Comparison of ENCODE assay signal across 28 cellular contexts in genomic region chr11:106683435-106683834, GRCh38.
DNase-seq lines count a peak whose midpoint lies in the region; ATAC-seq and TF ChIP-seq lines count a peak whose summit lies in the region.
"Had no signal": no experiment of that assay in that cellular context is flagged by ENCODE, and none has a peak within 500 bp of the region (broad histone marks: within the 10 kb centered on the region; RNA-seq: fewer than 3 reads in every experiment).

No MANE protein-coding gene starts in this region.

- no peaks in the 10 kb centered on the region for H3K9me3 ChIP-seq in trophoblast cell (ENCODE audit: insufficient read depth, low read depth, low read length)
- H3K9me3 ChIP-seq: thyroid gland had no signal

- no peak overlapping the region for H2AK5ac ChIP-seq in trophoblast cell (ENCODE audit: low read length)

- no CpG with 5 or more reads among the region's 3 CpGs for WGBS in trophoblast cell (ENCODE audit: extremely low coverage, insufficient coverage, insufficient read length)

- H3K23ac ChIP-seq in trophoblast cell (ENCODE audit: low read length): no peak overlapping the region

- H2BK5ac ChIP-seq in trophoblast cell (ENCODE audit: low read depth, low read length, poor library complexity): no peak overlapping the region

- H3K79me1 ChIP-seq in trophoblast cell (ENCODE audit: low read length): no peaks in the 10 kb centered on the region

- H3K18ac ChIP-seq in trophoblast cell (ENCODE audit: low read length): no peak overlapping the region

- H3K79me2 ChIP-seq in trophoblast cell (ENCODE audit: control insufficient read depth, insufficient read depth, low read length, poor library complexity): no peaks in the 10 kb centered on the region

- DNase-seq in GM12865 (ENCODE audit: low read depth) (peak; percentile 9), HT-29 (ENCODE audit: low spot score) (no peak), ACHN (no peak), trophoblast cell (no peak)
- DNase-seq: activated CD4-positive, alpha-beta T cell treated with anti-CD3 and anti-CD28 coated beads, Interleukin-2, amount 50 U/mL, for 1 hour; anterior cingulate cortex; CD4-positive, alpha-beta T cell; foreskin keratinocyte; H9; Karpas-422; left colon; MV-4-11; NCI-H146; NCI-H446 treated with DMSO at 0.1 percent for 48 hours; PC-3; posterior cingulate gyrus; thyroid gland; WERI-Rb-1 had no signal

- H4K91ac ChIP-seq in trophoblast cell (ENCODE audit: low read depth, low read length): no peak overlapping the region

- H3K4me3 ChIP-seq in GM12865 (ENCODE audit: low read depth, low read length) (no peak overlapping the region), trophoblast cell (ENCODE audit: low read depth, low read length) (no peak overlapping the region)
- H3K4me3 ChIP-seq: cardiac muscle cell, coronary artery, thyroid gland had no signal

- no peak overlapping the region for H4K12ac ChIP-seq in trophoblast cell (ENCODE audit: low read depth, low read length)

- no peak for TF ChIP-seq CTCF in GM12865 (IDR thresholded peaks at IDR 0.05; ENCODE audit: insufficient read depth, low read depth, low read length, missing control alignments)

- no peak overlapping the region for H3K4me2 ChIP-seq in trophoblast cell (ENCODE audit: low read length)

- no peaks in the 10 kb centered on the region for H3K4me1 ChIP-seq in trophoblast cell (ENCODE audit: control insufficient read depth in 1 of 2, insufficient read depth in 2 of 2, low read length in 2 of 2)
- H3K4me1 ChIP-seq: foreskin keratinocyte, thyroid gland had no signal

- no peaks in the 10 kb centered on the region for H3K36me3 ChIP-seq in trophoblast cell (ENCODE audit: control insufficient read depth in 1 of 2, insufficient read depth in 2 of 2, low read length in 2 of 2)
- H3K36me3 ChIP-seq: cardiac muscle cell, thyroid gland, WERI-Rb-1 had no signal

- H3K27me3 ChIP-seq in trophoblast cell (ENCODE audit: insufficient read depth, low read length): no peaks in the 10 kb centered on the region
- H3K27me3 ChIP-seq: cardiac muscle cell, foreskin keratinocyte, thyroid gland had no signal

- no peak overlapping the region for H3K14ac ChIP-seq in trophoblast cell (ENCODE audit: low read length)

- H3K27ac ChIP-seq in trophoblast cell (ENCODE audit: low read depth, low read length): no peak overlapping the region
- H3K27ac ChIP-seq: 22Rv1, cardiac muscle cell, coronary artery, foreskin keratinocyte, thyroid gland, WERI-Rb-1 had no signal

- no peak overlapping the region for H3K9ac ChIP-seq in trophoblast cell (ENCODE audit: low read length)

- no peak overlapping the region for H2BK120ac ChIP-seq in trophoblast cell (ENCODE audit: insufficient read depth, low read length, poor library complexity)

- H2BK12ac ChIP-seq in trophoblast cell (ENCODE audit: low read length): no peak overlapping the region

- H4K8ac ChIP-seq in trophoblast cell (ENCODE audit: low read depth, low read length): no peak overlapping the region

- no peak overlapping the region for H2AFZ ChIP-seq in trophoblast cell (ENCODE audit: insufficient read depth, low read length, poor library complexity)

- no peak overlapping the region for H3K4ac ChIP-seq in trophoblast cell (ENCODE audit: low read depth, low read length)

- peak; percentile 86 for ATAC-seq in GM21526 (IDR thresholded peaks at IDR 0.05; ENCODE audit: low FRiP score, unreplicated experiment)
- ATAC-seq in HG02973 (IDR thresholded peaks at IDR 0.05; ENCODE audit: unreplicated experiment): peak; percentile 80
- peak; percentile 71 for ATAC-seq in HG03439 (IDR thresholded peaks at IDR 0.05; ENCODE audit: unreplicated experiment)
- ATAC-seq in GM21723 (IDR thresholded peaks at IDR 0.05; ENCODE audit: unreplicated experiment): no peak
- ATAC-seq: esophagus mucosa, foreskin keratinocyte, left colon, PC-3, Right ventricle myocardium inferior, sciatic nerve had no signal

- in situ Hi-C loops in ACHN (cut with HindIII; ENCODE audit: low pct_ligation_motif_present, low pct_unique_long_range_greater_than_20kb, low sequenced_read_pairs): no loop called here
